Comparison of ENCODE assay signal across 11 cellular contexts in the genomic region with DNA sequence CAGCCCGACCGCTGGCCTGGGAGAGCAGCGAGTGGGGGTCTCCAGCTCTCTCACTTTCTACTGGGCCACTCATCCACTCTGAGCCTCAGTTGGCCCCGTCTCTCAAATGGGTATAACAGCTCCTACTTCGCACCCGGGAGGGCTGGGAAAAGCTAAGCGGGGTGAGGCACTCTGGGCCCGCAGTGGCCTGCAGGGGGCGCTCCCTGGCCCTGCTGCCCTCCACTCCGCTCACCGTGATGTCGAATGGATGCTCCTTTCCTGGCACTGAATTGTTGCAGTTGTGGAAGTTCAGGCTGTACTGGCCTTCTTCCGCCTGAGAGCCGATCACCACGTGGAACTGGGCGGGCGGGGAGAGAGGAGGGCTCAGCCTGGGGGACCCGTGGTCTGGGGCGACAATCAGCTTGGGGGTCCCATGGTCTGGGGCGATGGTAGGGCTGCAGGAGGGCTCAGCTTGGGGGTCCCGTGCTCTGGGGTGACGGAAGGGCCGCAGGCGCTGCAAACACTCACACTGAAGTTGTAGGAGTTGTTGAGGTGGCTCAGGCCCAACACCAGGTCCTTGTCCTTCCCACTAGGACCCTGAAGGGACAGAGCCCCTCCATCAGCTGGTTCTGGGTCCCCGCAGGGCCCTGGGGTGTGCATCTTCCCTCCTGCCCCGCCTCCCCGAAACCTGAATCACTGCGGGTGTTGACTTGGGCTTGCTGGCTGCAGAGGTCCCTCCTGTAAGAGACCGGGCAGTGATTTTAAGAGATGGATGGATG.
A peak's percentile ranks its signal among the peaks of the same experiment; 100 is the strongest.
DNase-seq lines count a peak whose midpoint lies in the region; ATAC-seq and TF ChIP-seq lines count a peak whose summit lies in the region.
"Had no signal": no experiment of that assay in that cellular context is flagged by ENCODE, and none has a peak within 500 bp of the region (broad histone marks: within the 10 kb centered on the region; RNA-seq: fewer than 3 reads in every experiment).

No MANE protein-coding gene starts in this region.

- POLR2A ChIA-PET in RWPE1 (lab: Yijun Ruan, JAX; ENCODE audit: low non-redundant PET) = no interaction called here

- no peak for TF ChIP-seq CTCF in RWPE1 (conservative IDR thresholded peaks at IDR 0.05; ENCODE audit: low read depth)

- peak; percentile 40 for DNase-seq in stimulated activated CD4-positive, alpha-beta T cell treated with anti-CD3 and anti-CD28 coated beads, Interleukin-15, amount 100 ng/mL, for 24 hours
- no peak for DNase-seq in stimulated activated CD4-positive, alpha-beta T cell treated with anti-CD3 and anti-CD28 coated beads, Interleukin-4, amount 100 ng/mL, for 24 hours
- DNase-seq in RWPE1 (ENCODE audit: low spot score) = no peak
- DNase-seq in iPS-NIHi11 (ENCODE audit: low spot score) = peak; percentile 62
- DNase-seq in NCI-H1930 (lab: John Stamatoyannopoulos, UW) = no peak
- DNase-seq: CD4-positive, alpha-beta memory T cell; NCI-H774 had no signal

- H3K27ac ChIP-seq in RWPE1 = peak overlapping the region; percentile 98
- H3K27ac ChIP-seq: thoracic aorta had no signal

- no peak for ATAC-seq in GM21423 (IDR thresholded peaks at IDR 0.05; ENCODE audit: unreplicated experiment)
- no peak for ATAC-seq in HG02840 (IDR thresholded peaks at IDR 0.05; ENCODE audit: low FRiP score, unreplicated experiment)
- ATAC-seq in GM21381 (IDR thresholded peaks at IDR 0.05; ENCODE audit: unreplicated experiment) = no peak

- CTCF ChIA-PET in RWPE1 (lab: Yijun Ruan, JAX) = no interaction called here

Comparison
In these comparisons a context has a peak if more than half of its experiments do, and no peak if none do; other contexts are left out.
1. DNase-seq: peak in stimulated activated CD4-positive, alpha-beta T cell treated with anti-CD3 and anti-CD28 coated beads, Interleukin-15, amount 100 ng/mL, for 24 hours (single experiment) and iPS-NIHi11 (single experiment); none in stimulated activated CD4-positive, alpha-beta T cell treated with anti-CD3 and anti-CD28 coated beads, Interleukin-4, amount 100 ng/mL, for 24 hours (single experiment), RWPE1 (single experiment) and NCI-H1930 (0 of 2).